11 cellular contexts compared by ENCODE assay signal in genomic region chr2:235511187-235511661, GRCh38. TPM values are rescaled to one million over a fixed set of nuclear protein-coding genes. Genes with fewer than 3 reads are reported as not detected.
DNase-seq lines count a peak whose midpoint lies in the region; ATAC-seq and TF ChIP-seq lines count a peak whose summit lies in the region.
"Had no signal": no experiment of that assay in that cellular context is flagged by ENCODE, and none has a peak within 500 bp of the region (broad histone marks: within the 10 kb centered on the region; RNA-seq: fewer than 3 reads in every experiment).

No MANE protein-coding gene starts in this region.

- DNase-seq in AG09309 (ENCODE audit: low read depth) = peak; percentile 41
- peak; percentile 64 for DNase-seq in LHCN-M2 (ENCODE audit: low read depth)
- DNase-seq in chondrocyte (ENCODE audit: low spot score) = no peak
- DNase-seq in left lung = peak in 1 of 2 donors; percentile 57
- no peak for DNase-seq in CD14-positive monocyte (ENCODE audit: low spot score)
- no peak for DNase-seq in activated CD8-positive, alpha-beta memory T cell treated with anti-CD3 and anti-CD28 coated beads, Interleukin-2, amount 50 U/mL, for 48 hours
- DNase-seq in SW 1271 (lab: John Stamatoyannopoulos, UW) = no peak
- DNase-seq: activated effector memory CD4-positive, alpha-beta T cell treated with Interleukin-2 at 50 U/mL for 16 hours; stimulated activated CD4-positive, alpha-beta T cell treated with anti-CD3 and anti-CD28 coated beads, Interleukin-2, amount 100 ng/mL, for 48 hours had no signal

- no peak overlapping the region for H3K4me3 ChIP-seq in AG09309 (ENCODE audit: control insufficient read depth, low read depth, low read length)
- H3K4me3 ChIP-seq in left lung = no peak overlapping the region
- H3K4me3 ChIP-seq: SK-N-MC had no signal

- peak overlapping the region; percentile 29 for H3K27ac Mint-ChIP-seq in chondrocyte (ENCODE audit: unreplicated experiment)
- H3K27ac Mint-ChIP-seq in CD14-positive monocyte = no peak overlapping the region

- H3K4me1 Mint-ChIP-seq in chondrocyte (ENCODE audit: low read depth) (peaks cover 22% of the 10 kb centered on the region), CD14-positive monocyte (no peaks in the 10 kb centered on the region)

- H3K4me3 Mint-ChIP-seq in chondrocyte (ENCODE audit: unreplicated experiment) (no peak overlapping the region), CD14-positive monocyte (no peak overlapping the region)

- intact Hi-C loops in left lung (cut with DNase I) = no loop called here
- intact Hi-C loops in CD14-positive monocyte (cut with micrococcal nuclease) = no loop called here

- H3K36me3 ChIP-seq in left lung = no peaks in the 10 kb centered on the region

- H3K9me3 Mint-ChIP-seq in chondrocyte (ENCODE audit: low read depth) (no peaks in the 10 kb centered on the region), CD14-positive monocyte (peaks cover 0 to 18% (median 0%) of the 10 kb centered on the region in 7 donors)

- H3K27ac ChIP-seq in left lung = peak overlapping the region in 1 of 2 donors; percentile 33
- H3K27ac ChIP-seq: SK-N-MC had no signal

- H3K36me3 Mint-ChIP-seq in chondrocyte (ENCODE audit: low read depth) (no peaks in the 10 kb centered on the region), CD14-positive monocyte (no peaks in the 10 kb centered on the region)

- no peaks in the 10 kb centered on the region for H3K27me3 ChIP-seq in left lung

- H3K4me1 ChIP-seq in left lung = peaks cover 6 to 22% of the 10 kb centered on the region in 2 donors

- ATAC-seq in left lung = peak; percentile 88
- no peak for ATAC-seq in HG03520 (IDR thresholded peaks at IDR 0.05; ENCODE audit: unreplicated experiment)

- no peaks in the 10 kb centered on the region for H3K9me3 ChIP-seq in left lung

- H3K27me3 Mint-ChIP-seq in chondrocyte (ENCODE audit: low read depth) = no peaks in the 10 kb centered on the region
- peaks cover 2 to 4% (median 2%) of the 10 kb centered on the region in 3 donors for H3K27me3 Mint-ChIP-seq in CD14-positive monocyte (ENCODE audit: low read depth in 3 of 3)

- no peak for TF ChIP-seq CTCF in AG09309 (IDR thresholded peaks at IDR 0.05; ENCODE audit: control insufficient read depth, insufficient read depth, low read depth, low read length, missing control alignments)
- no peak for TF ChIP-seq CTCF in chondrocyte (IDR thresholded peaks at IDR 0.05)
- no peak for TF ChIP-seq CTCF in left lung (IDR thresholded peaks at IDR 0.05)
- TF ChIP-seq CTCF in CD14-positive monocyte (IDR thresholded peaks at IDR 0.05) = no peak

RNA-seq across cellular contexts. Expression of gene AGAP1, which starts 17.4 kb away (rescaled TPM):
- total RNA-seq in LHCN-M2 (2014; rRNA removed) (14.8 and 15.2 TPM in 2 replicates), chondrocyte (35.5 to 46.7 TPM (median 39.0 TPM) in 3 replicates), left lung (10 to 100 TPM; 25.3 to 25.4 TPM)
- polyA plus RNA-seq in LHCN-M2 (2012) = 11.7 TPM
- polyA plus RNA-seq in CD14-positive monocyte = not detected

Comparison
In these comparisons a context has a peak if more than half of its experiments do, and no peak if none do; other contexts are left out.
1. DNase-seq: peak in AG09309 (single experiment) and LHCN-M2 (single experiment); none in chondrocyte (single experiment), CD14-positive monocyte (single experiment), activated CD8-positive, alpha-beta memory T cell treated with anti-CD3 and anti-CD28 coated beads, Interleukin-2, amount 50 U/mL, for 48 hours (single experiment) and SW 1271 (0 of 2).